1 cellular context compared by ENCODE assay signal in the genomic region with DNA sequence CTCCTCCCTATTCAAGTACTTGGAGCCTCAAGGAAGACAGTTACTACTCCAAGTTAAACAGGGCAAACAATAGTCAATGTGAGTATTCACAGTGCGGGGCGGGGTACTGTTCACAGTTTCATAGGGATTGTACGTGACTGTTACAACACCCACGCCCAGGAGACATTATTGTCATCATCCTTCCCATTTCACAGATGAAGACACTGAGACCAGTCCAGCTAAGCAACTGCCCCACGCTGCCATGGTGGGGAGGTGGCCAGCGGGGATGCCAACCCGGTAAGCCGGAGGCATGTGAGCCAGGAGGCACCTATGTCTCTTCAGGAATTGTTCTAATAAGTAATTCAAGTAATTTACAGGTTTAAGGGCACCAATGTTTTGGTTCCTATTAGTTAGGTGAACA.
TF ChIP-seq lines count a peak whose summit lies in the region.

No MANE protein-coding gene starts in this region.

TF ChIP-seq in IMR-90, 13 proteins besides CTCF, POLR2A, EP300 and RAD21:
- TF ChIP-seq MAZ (IDR thresholded peaks at IDR 0.05; ENCODE audit: borderline replicate concordance, low read depth, low read length) (no peak), NFE2L2 (IDR thresholded peaks at IDR 0.05; ENCODE audit: low read depth, low read length) (no peak), SMC3 (IDR thresholded peaks at IDR 0.05; ENCODE audit: low read depth, low read length) (no peak), RFX5 (IDR thresholded peaks at IDR 0.05; ENCODE audit: low read depth, low read length) (no peak), CHD1 (IDR thresholded peaks at IDR 0.05; ENCODE audit: low read depth, low read length) (no peak), BHLHE40 (IDR thresholded peaks at IDR 0.05; ENCODE audit: low read depth, low read length) (no peak), FOS (IDR thresholded peaks at IDR 0.05; ENCODE audit: low read depth, low read length) (no peak), MAFK (IDR thresholded peaks at IDR 0.05; ENCODE audit: low read depth, low read length) (no peak), MXI1 (IDR thresholded peaks at IDR 0.05; ENCODE audit: borderline replicate concordance, low read depth, low read length) (no peak), RCOR1 (IDR thresholded peaks at IDR 0.05; ENCODE audit: insufficient replicate concordance, low read length) (no peak), CEBPB (IDR thresholded peaks at IDR 0.05; ENCODE audit: low read depth, low read length) (no peak)
- TF ChIP-seq, protein P1, sequence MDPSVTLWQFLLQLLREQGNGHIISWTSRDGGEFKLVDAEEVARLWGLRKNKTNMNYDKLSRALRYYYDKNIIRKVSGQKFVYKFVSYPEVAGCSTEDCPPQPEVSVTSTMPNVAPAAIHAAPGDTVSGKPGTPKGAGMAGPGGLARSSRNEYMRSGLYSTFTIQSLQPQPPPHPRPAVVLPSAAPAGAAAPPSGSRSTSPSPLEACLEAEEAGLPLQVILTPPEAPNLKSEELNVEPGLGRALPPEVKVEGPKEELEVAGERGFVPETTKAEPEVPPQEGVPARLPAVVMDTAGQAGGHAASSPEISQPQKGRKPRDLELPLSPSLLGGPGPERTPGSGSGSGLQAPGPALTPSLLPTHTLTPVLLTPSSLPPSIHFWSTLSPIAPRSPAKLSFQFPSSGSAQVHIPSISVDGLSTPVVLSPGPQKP (IDR thresholded peaks at IDR 0.05; ENCODE audit: borderline replicate concordance, low read depth, low read length): no peak
- TF ChIP-seq, protein P2, sequence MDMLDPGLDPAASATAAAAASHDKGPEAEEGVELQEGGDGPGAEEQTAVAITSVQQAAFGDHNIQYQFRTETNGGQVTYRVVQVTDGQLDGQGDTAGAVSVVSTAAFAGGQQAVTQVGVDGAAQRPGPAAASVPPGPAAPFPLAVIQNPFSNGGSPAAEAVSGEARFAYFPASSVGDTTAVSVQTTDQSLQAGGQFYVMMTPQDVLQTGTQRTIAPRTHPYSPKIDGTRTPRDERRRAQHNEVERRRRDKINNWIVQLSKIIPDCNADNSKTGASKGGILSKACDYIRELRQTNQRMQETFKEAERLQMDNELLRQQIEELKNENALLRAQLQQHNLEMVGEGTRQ (IDR thresholded peaks at IDR 0.05; ENCODE audit: low read depth, low read length): no peak
